36 cellular contexts compared by ENCODE assay signal in the genomic region with DNA sequence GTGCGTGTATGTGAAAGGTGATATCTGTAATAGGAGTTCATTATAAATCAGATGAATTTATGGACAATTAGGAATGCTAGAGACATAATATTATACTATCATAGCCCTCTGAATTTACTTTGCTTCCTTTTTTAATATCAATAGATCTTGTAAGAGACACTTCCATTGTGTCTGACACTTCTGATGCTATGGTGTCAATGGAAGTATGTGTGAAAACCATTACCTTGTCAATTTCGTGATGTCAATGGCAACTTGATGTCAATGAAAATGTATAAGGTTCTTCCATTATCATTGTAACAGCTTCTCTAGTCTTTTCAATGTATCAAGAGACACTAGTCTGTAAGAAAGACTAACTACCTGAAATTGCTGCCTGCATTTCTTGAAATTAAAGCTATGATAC.
"Had no signal": no experiment of that assay in that cellular context is flagged by ENCODE, and none has a peak within 500 bp of the region (broad histone marks: within the 10 kb centered on the region; RNA-seq: fewer than 3 reads in every experiment).

No MANE protein-coding gene starts in this region.

- H3K36me3 ChIP-seq: adrenal gland, brain microvascular endothelial cell, breast epithelium had no signal

- H3K36me3 Mint-ChIP-seq: activated CD4-positive, alpha-beta memory T cell treated with anti-CD3 and anti-CD28 coated beads for 36 hours; activated naive CD4-positive, alpha-beta T cell treated with anti-CD3 and anti-CD28 coated beads, Interleukin-2, amount 50 U/mL, for 72 hours; activated naive CD8-positive, alpha-beta T cell treated with anti-CD3 and anti-CD28 coated beads for 36 hours had no signal

- H3K27ac Mint-ChIP-seq: activated B cell treated with CpG ODN at 0.5 μM for 24 hours; activated CD4-positive, alpha-beta memory T cell treated with anti-CD3 and anti-CD28 coated beads for 36 hours; activated CD4-positive, alpha-beta T cell treated with anti-CD3 and anti-CD28 coated beads, Interleukin-2, amount 10 ng/mL, durations not matched to agents 24 days and 14 days; activated CD8-positive, alpha-beta T cell treated with anti-CD3 and anti-CD28 coated beads for 36 hours; activated naive CD4-positive, alpha-beta T cell treated with anti-CD3 and anti-CD28 coated beads for 36 hours; activated naive CD4-positive, alpha-beta T cell treated with anti-CD3 and anti-CD28 coated beads, Interleukin-2, amount 50 U/mL, for 72 hours; activated naive CD8-positive, alpha-beta T cell treated with anti-CD3 and anti-CD28 coated beads for 36 hours; activated T-cell treated with anti-CD3 and anti-CD28 coated beads, Interleukin-2, amount 50 U/mL, for 24 hours; activated T-helper 1 cell treated with anti-CD3 and anti-CD28 coated beads, Interleukin-12 subunit alpha, Interleukin-12 subunit beta, Interleukin-2, Interleukin-4 antibody, amounts not matched to agents 30 ng/mL and 10 ng/mL and 1 ng/mL, durations not matched to agents 14 hours and 24 hours and 36 hours; activated T-helper 17 cell treated with anti-CD3 and anti-CD28 coated beads, Interleukin-2, amount 50 U/mL, for 72 hours; T-helper 1 cell treated with Interleukin-12 subunit alpha and Interleukin-12 subunit beta and Interleukin-4 antibody, amounts not matched to agents 30 μg/mL and 1 μg/mL, for 36 hours; T-helper 2 cell treated with Interferon-gamma antibody and Interleukin-4, amounts not matched to agents 5 μg/mL and 100 μg/mL, for 36 hours had no signal

- FAIRE-seq: astrocyte, TTC549 had no signal

- H3K4me3 Mint-ChIP-seq: activated B cell treated with CpG ODN at 0.5 μM for 24 hours; activated CD4-positive, alpha-beta memory T cell treated with anti-CD3 and anti-CD28 coated beads for 36 hours; activated CD4-positive, alpha-beta T cell treated with anti-CD3 and anti-CD28 coated beads, Interleukin-2, amount 10 ng/mL, durations not matched to agents 24 days and 14 days; activated CD8-positive, alpha-beta T cell treated with anti-CD3 and anti-CD28 coated beads for 36 hours; activated naive CD4-positive, alpha-beta T cell treated with anti-CD3 and anti-CD28 coated beads for 36 hours; activated naive CD8-positive, alpha-beta T cell treated with anti-CD3 and anti-CD28 coated beads for 36 hours; activated T-cell treated with anti-CD3 and anti-CD28 coated beads, Interleukin-2, amount 50 U/mL, for 24 hours; activated T-helper 1 cell treated with anti-CD3 and anti-CD28 coated beads, Interleukin-12 subunit alpha, Interleukin-12 subunit beta, Interleukin-2, Interleukin-4 antibody, amounts not matched to agents 30 ng/mL and 10 ng/mL and 1 ng/mL, durations not matched to agents 14 hours and 24 hours and 36 hours; activated T-helper 17 cell treated with anti-CD3 and anti-CD28 coated beads, Interleukin-2, amount 50 U/mL, for 72 hours; T-helper 1 cell treated with Interleukin-12 subunit alpha and Interleukin-12 subunit beta and Interleukin-4 antibody, amounts not matched to agents 30 μg/mL and 1 μg/mL, for 36 hours; T-helper 2 cell treated with Interferon-gamma antibody and Interleukin-4, amounts not matched to agents 5 μg/mL and 100 μg/mL, for 36 hours had no signal

- H3K9me3 ChIP-seq: adrenal gland, body of pancreas, breast epithelium had no signal

- H3K4me1 Mint-ChIP-seq: activated B cell treated with CpG ODN at 0.5 μM for 24 hours; activated CD4-positive, alpha-beta T cell treated with anti-CD3 and anti-CD28 coated beads, Interleukin-2, amount 10 ng/mL, durations not matched to agents 24 days and 14 days; activated naive CD8-positive, alpha-beta T cell treated with anti-CD3 and anti-CD28 coated beads for 36 hours; activated T-helper 17 cell treated with anti-CD3 and anti-CD28 coated beads, Interleukin-2, amount 50 U/mL, for 72 hours had no signal

- H3K4me3 ChIP-seq: adrenal gland, body of pancreas, breast epithelium had no signal

- H3K9me3 Mint-ChIP-seq: activated B cell treated with CpG ODN at 0.5 μM for 24 hours; activated CD4-positive, alpha-beta T cell treated with anti-CD3 and anti-CD28 coated beads, Interleukin-2, amount 10 ng/mL, durations not matched to agents 24 days and 14 days; activated CD8-positive, alpha-beta T cell treated with anti-CD3 and anti-CD28 coated beads for 36 hours; activated T-cell treated with anti-CD3 and anti-CD28 coated beads, Interleukin-2, amount 50 U/mL, for 24 hours; activated T-helper 1 cell treated with anti-CD3 and anti-CD28 coated beads, Interleukin-12 subunit alpha, Interleukin-12 subunit beta, Interleukin-2, Interleukin-4 antibody, amounts not matched to agents 30 ng/mL and 10 ng/mL and 1 ng/mL, durations not matched to agents 14 hours and 24 hours and 36 hours; T-helper 1 cell treated with Interleukin-12 subunit alpha and Interleukin-12 subunit beta and Interleukin-4 antibody, amounts not matched to agents 30 μg/mL and 1 μg/mL, for 36 hours; T-helper 2 cell treated with Interferon-gamma antibody and Interleukin-4, amounts not matched to agents 5 μg/mL and 100 μg/mL, for 36 hours had no signal

- H3K27me3 Mint-ChIP-seq: activated B cell treated with CpG ODN at 0.5 μM for 24 hours; activated CD4-positive, alpha-beta memory T cell treated with anti-CD3 and anti-CD28 coated beads for 36 hours; activated CD4-positive, alpha-beta T cell treated with anti-CD3 and anti-CD28 coated beads, Interleukin-2, amount 10 ng/mL, durations not matched to agents 24 days and 14 days; activated CD8-positive, alpha-beta T cell treated with anti-CD3 and anti-CD28 coated beads for 36 hours; activated naive CD8-positive, alpha-beta T cell treated with anti-CD3 and anti-CD28 coated beads for 36 hours had no signal

- H3K27ac ChIP-seq: adrenal gland, body of pancreas, brain microvascular endothelial cell, breast epithelium, VCaP had no signal

- DNase-seq: activated B cell treated with CpG ODN at 0.5 μM for 24 hours; activated CD4-positive, alpha-beta memory T cell treated with anti-CD3 and anti-CD28 coated beads for 36 hours; activated CD4-positive, alpha-beta T cell treated with anti-CD3 and anti-CD28 coated beads for 4 hours; activated CD4-positive, alpha-beta T cell treated with anti-CD3 and anti-CD28 coated beads, Interleukin-2, amount 10 ng/mL, durations not matched to agents 24 days and 14 days; activated CD4-positive, alpha-beta T cell treated with anti-CD3 and anti-CD28 coated beads, Interleukin-2, amount 50 U/mL, for 1 hour; activated CD4-positive, alpha-beta T cell treated with anti-CD3 and anti-CD28 coated beads, Interleukin-2, amount 50 U/mL, for 4 hours; activated CD4-positive, CD25-positive, alpha-beta regulatory T cell treated with anti-CD3 and anti-CD28 coated beads, Interleukin-2, amount 50 U/mL, for 72 hours; activated CD8-positive, alpha-beta memory T cell treated with anti-CD3 and anti-CD28 coated beads, Interleukin-2, amount 50 U/mL, for 4 hours; activated CD8-positive, alpha-beta T cell treated with anti-CD3 and anti-CD28 coated beads for 36 hours; activated effector memory CD4-positive, alpha-beta T cell treated with anti-CD3 and anti-CD28 coated beads, Interleukin-2, amount 50 U/mL, for 16 hours; activated gamma-delta T cell treated with Interleukin-2 at 50 U/mL for 16 hours; activated naive CD4-positive, alpha-beta T cell; activated naive CD4-positive, alpha-beta T cell treated with anti-CD3 and anti-CD28 coated beads for 36 hours; activated naive CD4-positive, alpha-beta T cell treated with anti-CD3 and anti-CD28 coated beads, Interleukin-2, amount 50 U/mL, for 16 hours; activated naive CD8-positive, alpha-beta T cell treated with anti-CD3 and anti-CD28 coated beads for 36 hours; activated T-cell treated with anti-CD3 and anti-CD28 coated beads for 4 hours; activated T-cell treated with anti-CD3 and anti-CD28 coated beads, Interleukin-2, amount 50 U/mL, for 24 hours; activated T-cell treated with anti-CD3 and anti-CD28 coated beads, Interleukin-2, amount 50 U/mL, for 48 hours; adrenal gland; amniotic stem cell; aorta; body of pancreas; brain microvascular endothelial cell; central memory CD4-positive, alpha-beta T cell; T-helper 1 cell; T-helper 2 cell; T-helper 9 cell had no signal

- H3K27me3 ChIP-seq: adrenal gland, body of pancreas, brain microvascular endothelial cell, breast epithelium had no signal

- H3K4me1 ChIP-seq: adrenal gland, body of pancreas, breast epithelium had no signal
